11 cellular contexts compared by ENCODE assay signal in the genomic region with DNA sequence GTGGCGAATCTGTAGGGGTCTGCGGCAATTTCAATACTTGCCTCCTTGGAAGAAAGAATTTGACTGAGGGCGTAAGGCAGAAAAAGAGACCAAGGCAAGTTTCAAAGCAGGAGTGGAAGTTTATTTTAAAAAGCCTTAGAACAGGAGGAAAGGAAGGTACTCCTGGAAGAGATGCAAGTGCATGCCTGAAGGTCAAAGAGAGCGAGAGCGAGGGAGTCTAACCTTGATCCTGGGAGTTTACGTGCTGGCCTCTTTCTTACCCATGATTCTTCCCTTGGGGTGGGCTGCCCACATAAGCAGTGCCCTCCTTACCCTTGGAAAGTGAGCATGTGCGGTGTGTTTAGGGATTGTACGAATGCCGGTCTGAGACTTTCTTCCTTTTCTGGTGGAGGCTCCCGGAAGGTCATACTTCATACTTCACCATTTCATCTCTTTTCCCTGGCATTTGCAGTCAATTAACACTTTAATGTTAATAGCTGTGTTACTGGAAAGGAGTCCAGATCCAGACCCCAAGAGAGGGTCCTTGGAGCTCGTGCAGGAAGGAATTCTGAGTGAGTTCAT. TPM values are rescaled to one million over a fixed set of nuclear protein-coding genes. Genes with fewer than 3 reads are reported as not detected.
DNase-seq lines count a peak whose midpoint lies in the region; ATAC-seq, FAIRE-seq and TF ChIP-seq lines count a peak whose summit lies in the region.
"Had no signal": no experiment of that assay in that cellular context is flagged by ENCODE, and none has a peak within 500 bp of the region (broad histone marks: within the 10 kb centered on the region; RNA-seq: fewer than 3 reads in every experiment).

No MANE protein-coding gene starts in this region.

- H3K36me3 Mint-ChIP-seq in naive thymus-derived CD4-positive, alpha-beta T cell: no peaks in the 10 kb centered on the region

- H3K27ac Mint-ChIP-seq in naive thymus-derived CD4-positive, alpha-beta T cell: peak overlapping the region in 4 of 9 donors; percentile 15 to 69 (median 60)

- no peak for FAIRE-seq in GM19239 (lab: Jason Lieb, UNC)
- FAIRE-seq: G401.6 had no signal

- peaks cover 0 to 22% (median 11%) of the 10 kb centered on the region in 7 donors for H3K4me1 Mint-ChIP-seq in naive thymus-derived CD4-positive, alpha-beta T cell

- no peak overlapping the region for H2BK120ac ChIP-seq in mesendoderm (ENCODE audit: low read depth, low read length)
- H2BK120ac ChIP-seq in neuronal stem cell (ENCODE audit: low read depth, low read length): no peak overlapping the region

- no TSS peak for BruUV-seq in A673 (replicated peaks; lab: Mats Ljungman, UMichigan)
- no TSS peak for BruUV-seq in mammary epithelial cell (replicated peaks; lab: Mats Ljungman, UMichigan)

- H3K4me1 ChIP-seq in A673 (ENCODE audit: insufficient read depth, low read length, poor library complexity, severe bottlenecking): peaks cover 15% of the 10 kb centered on the region
- H3K4me1 ChIP-seq in HUES6 (ENCODE audit: control insufficient read depth, insufficient read depth, low read length): peaks cover 31% of the 10 kb centered on the region
- no peaks in the 10 kb centered on the region for H3K4me1 ChIP-seq in mammary epithelial cell (ENCODE audit: insufficient read depth, low read length)
- H3K4me1 ChIP-seq in naive thymus-derived CD4-positive, alpha-beta T cell (ENCODE audit: control insufficient read depth in 2 of 2, insufficient read depth in 2 of 2, low read length in 2 of 2): no peaks in the 10 kb centered on the region
- H3K4me1 ChIP-seq in mesendoderm (ENCODE audit: control insufficient read depth, low read depth, low read length): no peaks in the 10 kb centered on the region
- H3K4me1 ChIP-seq in neuronal stem cell (ENCODE audit: control insufficient read depth in 2 of 2, insufficient read depth in 1 of 2, low read depth in 1 of 2, low read length in 2 of 2): peaks cover 0 to 2% of the 10 kb centered on the region in 2 donors

- intact Hi-C loops in A673 (cut with micrococcal nuclease; ENCODE audit: unreplicated experiment): loop anchor here (10.0 kb wide), 1 partner anchor 746 kb away; no protein-coding TSS in a partner anchor
- intact Hi-C loops in mammary epithelial cell (cut with micrococcal nuclease): no loop called here
- intact Hi-C loops in naive thymus-derived CD4-positive, alpha-beta T cell (cut with micrococcal nuclease): no loop called here

- peaks cover 0 to 5% (median 1%) of the 10 kb centered on the region in 5 donors for H3K27me3 Mint-ChIP-seq in naive thymus-derived CD4-positive, alpha-beta T cell

- H4K5ac ChIP-seq in mesendoderm (ENCODE audit: low read length): no peak overlapping the region

- H3K18ac ChIP-seq in mesendoderm (ENCODE audit: low read length) (no peak overlapping the region), neuronal stem cell (ENCODE audit: low read length) (no peak overlapping the region)

- H3K4me3 Mint-ChIP-seq in naive thymus-derived CD4-positive, alpha-beta T cell: peak overlapping the region; percentile 81 to 90 (median 85)

- peak overlapping the region; percentile 84 for H2AFZ ChIP-seq in mammary epithelial cell (ENCODE audit: low read depth, low read length)
- no peak overlapping the region for H2AFZ ChIP-seq in neuronal stem cell (ENCODE audit: low read length)

- H3K27ac ChIP-seq in A673 (ENCODE audit: low read depth, low read length, poor library complexity, severe bottlenecking) (no peak overlapping the region), HUES6 (ENCODE audit: low read depth, low read length) (no peak overlapping the region), mammary epithelial cell (ENCODE audit: insufficient read depth, low read depth, low read length) (no peak overlapping the region), mesendoderm (ENCODE audit: low read depth, low read length) (no peak overlapping the region), neuronal stem cell (replicated peaks; ENCODE audit: low read length) (no peak overlapping the region)
- H3K27ac ChIP-seq in naive thymus-derived CD4-positive, alpha-beta T cell (ENCODE audit: low read depth, low read length): no peak overlapping the region

- H3K4me2 ChIP-seq in mammary epithelial cell (ENCODE audit: insufficient read depth, low read depth, low read length) (peak overlapping the region; percentile 76), mesendoderm (ENCODE audit: low read length) (no peak overlapping the region), neuronal stem cell (ENCODE audit: insufficient read depth, low read length, poor library complexity, severe bottlenecking) (no peak overlapping the region)

- 62% methylated on average over 11 of the region's 11 CpGs for WGBS in mammary epithelial cell (ENCODE audit: low coverage, missing lambda C conversion rate)
- no CpG with 5 or more reads among the region's 11 CpGs for WGBS in mesendoderm (ENCODE audit: extremely low coverage, insufficient coverage, low lambda C conversion rate)
- no CpG with 5 or more reads among the region's 11 CpGs for WGBS in neuronal stem cell (ENCODE audit: extremely low coverage in 2 of 2, insufficient read length in 2 of 2, insufficient replicate concordance in 1 of 2), 2 donors

- no peak overlapping the region for H3K56ac ChIP-seq in mesendoderm (ENCODE audit: low read length)

- dilution Hi-C loops in mammary epithelial cell (cut with HindIII; ENCODE audit: low sequenced_read_pairs): no loop called here

- peak overlapping the region; percentile 49 for H3K4me3 ChIP-seq in A673 (ENCODE audit: low read depth, low read length, poor library complexity, severe bottlenecking)
- no peak overlapping the region for H3K4me3 ChIP-seq in HUES6 (ENCODE audit: low read depth, low read length)
- H3K4me3 ChIP-seq in mammary epithelial cell (replicated peaks in 1 of 3; ENCODE audit: insufficient read depth in 1 of 3, low read depth in 2 of 3, low read length in 3 of 3): peak overlapping the region; percentile 33 to 37 (median 35)
- peak overlapping the region; percentile 44 for H3K4me3 ChIP-seq in naive thymus-derived CD4-positive, alpha-beta T cell (ENCODE audit: low read length)
- no peak overlapping the region for H3K4me3 ChIP-seq in mesendoderm (ENCODE audit: low read length)
- no peak overlapping the region for H3K4me3 ChIP-seq in neuronal stem cell (ENCODE audit: low read length in 2 of 2)
- H3K4me3 ChIP-seq: lung had no signal

- no peak for ATAC-seq in naive thymus-derived CD4-positive, alpha-beta T cell

- H3K27me3 ChIP-seq in A673 (replicated peaks; ENCODE audit: insufficient read depth, low read depth, low read length, poor library complexity): no peaks in the 10 kb centered on the region
- no peaks in the 10 kb centered on the region for H3K27me3 ChIP-seq in HUES6 (ENCODE audit: control insufficient read depth, insufficient read depth, low read length)
- no peaks in the 10 kb centered on the region for H3K27me3 ChIP-seq in mammary epithelial cell (ENCODE audit: insufficient read depth, low read length)
- H3K27me3 ChIP-seq in naive thymus-derived CD4-positive, alpha-beta T cell (ENCODE audit: control insufficient read depth in 2 of 2, insufficient read depth in 2 of 2, low read length in 2 of 2): no peaks in the 10 kb centered on the region
- no peaks in the 10 kb centered on the region for H3K27me3 ChIP-seq in mesendoderm (ENCODE audit: insufficient read depth, low read length, poor library complexity)
- no peaks in the 10 kb centered on the region for H3K27me3 ChIP-seq in neuronal stem cell (ENCODE audit: control insufficient read depth in 3 of 3, insufficient read depth in 3 of 3, low read depth in 1 of 3, low read length in 3 of 3)

- no peak for DNase-seq in A673 (ENCODE audit: low spot score)
- no peak for DNase-seq in mammary epithelial cell
- no peak for DNase-seq in naive thymus-derived CD4-positive, alpha-beta T cell
- DNase-seq in mesendoderm: no peak
- no peak for DNase-seq in stimulated activated naive CD4-positive, alpha-beta T cell treated with Interleukin-2 at 50 U/mL for 16 hours (lab: John Stamatoyannopoulos, UW)
- DNase-seq in GM19239 (ENCODE audit: insufficient read length, low spot score): no peak
- no peak for DNase-seq in neuronal stem cell (ENCODE audit: low spot score)
- DNase-seq: NCI-H2029 had no signal

- H4K91ac ChIP-seq in neuronal stem cell (ENCODE audit: low read depth, low read length, poor library complexity): no peak overlapping the region

- no peak overlapping the region for H2BK12ac ChIP-seq in neuronal stem cell (ENCODE audit: low read length)

- no peak overlapping the region for H2BK5ac ChIP-seq in mesendoderm (ENCODE audit: low read length)
- H2BK5ac ChIP-seq in neuronal stem cell (ENCODE audit: low read length): no peak overlapping the region

- H3K9ac ChIP-seq in HUES6 (ENCODE audit: low read length) (peak overlapping the region; percentile 38), mammary epithelial cell (ENCODE audit: insufficient read depth, low read length) (no peak overlapping the region), mesendoderm (ENCODE audit: low read length) (no peak overlapping the region), neuronal stem cell (ENCODE audit: low read depth, low read length, poor library complexity) (no peak overlapping the region)

- CTCF ChIA-PET in A673 (lab: Charles Lee) (no interaction called here), mammary epithelial cell (lab: Charles Lee; ENCODE audit: low non-redundant PET) (no interaction called here)
- CTCF ChIA-PET in naive thymus-derived CD4-positive, alpha-beta T cell (lab: Charles Lee): no interaction called here

- no peak for TF ChIP-seq CTCF in A673 (conservative IDR thresholded peaks at IDR 0.05; ENCODE audit: low read depth, low read length)
- no peak for TF ChIP-seq CTCF in mammary epithelial cell (conservative IDR thresholded peaks at IDR 0.05 in 1 of 2, IDR thresholded peaks at IDR 0.05 in 1 of 2; ENCODE audit: extremely low read depth in 1 of 2, insufficient read depth in 1 of 2, low read depth in 1 of 2, low read length in 2 of 2)

- H3K9me3 ChIP-seq in A673 (ENCODE audit: low read depth, low read length, poor library complexity, severe bottlenecking) (no peaks in the 10 kb centered on the region), HUES6 (ENCODE audit: control insufficient read depth, insufficient read depth, low read depth, low read length) (no peaks in the 10 kb centered on the region), mammary epithelial cell (replicated peaks; ENCODE audit: insufficient read depth, low read length) (no peaks in the 10 kb centered on the region), neuronal stem cell (replicated peaks in 1 of 2; ENCODE audit: control insufficient read depth in 2 of 2, insufficient read depth in 1 of 2, low read depth in 1 of 2, low read length in 2 of 2) (no peaks in the 10 kb centered on the region)
- no peaks in the 10 kb centered on the region for H3K9me3 ChIP-seq in naive thymus-derived CD4-positive, alpha-beta T cell (ENCODE audit: control insufficient read depth in 2 of 3, low read length in 3 of 3)

- H2AK5ac ChIP-seq in mesendoderm (ENCODE audit: low read length) (no peak overlapping the region), neuronal stem cell (ENCODE audit: low read depth, low read length) (no peak overlapping the region)

- no peak overlapping the region for H2BK15ac ChIP-seq in mesendoderm (replicated peaks; ENCODE audit: low read depth)
- no peak overlapping the region for H2BK15ac ChIP-seq in neuronal stem cell (ENCODE audit: low read length)

- H3K9me3 Mint-ChIP-seq in naive thymus-derived CD4-positive, alpha-beta T cell: peaks cover 0 to 7% (median 0%) of the 10 kb centered on the region in 11 donors

- no peak overlapping the region for H4K8ac ChIP-seq in mesendoderm (ENCODE audit: low read depth, low read length)
- H4K8ac ChIP-seq in neuronal stem cell (ENCODE audit: low read depth, low read length): no peak overlapping the region

- POLR2A ChIA-PET in A673 (lab: Charles Lee; ENCODE audit: low non-redundant PET): no interaction called here
- POLR2A ChIA-PET in naive thymus-derived CD4-positive, alpha-beta T cell (lab: Charles Lee): no interaction called here

- no peaks in the 10 kb centered on the region for H4K20me1 ChIP-seq in mammary epithelial cell (ENCODE audit: insufficient read depth, low read length)

- no peak overlapping the region for H3K23ac ChIP-seq in mesendoderm (ENCODE audit: low read length)
- H3K23ac ChIP-seq in neuronal stem cell (ENCODE audit: low read depth, low read length, poor library complexity): no peak overlapping the region

- H3K36me3 ChIP-seq in A673 (ENCODE audit: insufficient read depth, low read length, poor library complexity, severe bottlenecking) (no peaks in the 10 kb centered on the region), HUES6 (ENCODE audit: control insufficient read depth, insufficient read depth, low read length) (peaks cover 3% of the 10 kb centered on the region; the same call in 1 of the 2 replicates), mammary epithelial cell (ENCODE audit: insufficient read depth, low read length) (no peaks in the 10 kb centered on the region), mesendoderm (ENCODE audit: control insufficient read depth, insufficient read depth, low read length) (no peaks in the 10 kb centered on the region), neuronal stem cell (replicated peaks in 1 of 2; ENCODE audit: control insufficient read depth in 2 of 2, insufficient read depth in 2 of 2, low read length in 2 of 2) (peaks cover 0 to 6% of the 10 kb centered on the region in 2 donors)
- H3K36me3 ChIP-seq in naive thymus-derived CD4-positive, alpha-beta T cell (ENCODE audit: control insufficient read depth in 2 of 3, insufficient read depth in 3 of 3, low read length in 3 of 3): no peaks in the 10 kb centered on the region

- H3K79me2 ChIP-seq in mammary epithelial cell (ENCODE audit: insufficient read depth, low read length): no peaks in the 10 kb centered on the region
- no peaks in the 10 kb centered on the region for H3K79me2 ChIP-seq in mesendoderm (ENCODE audit: control insufficient read depth, insufficient read depth, low read length)

- no peak overlapping the region for H3K14ac ChIP-seq in neuronal stem cell (ENCODE audit: low read length)

- H3K4ac ChIP-seq in mesendoderm (ENCODE audit: low read depth, low read length): no peak overlapping the region
- no peak overlapping the region for H3K4ac ChIP-seq in neuronal stem cell (ENCODE audit: low read length)

- H3K79me1 ChIP-seq in mesendoderm (ENCODE audit: low read length) (no peaks in the 10 kb centered on the region), neuronal stem cell (ENCODE audit: low read depth, low read length) (no peaks in the 10 kb centered on the region)

- in situ Hi-C loops in mammary epithelial cell (cut with MboI; ENCODE audit: low sequenced_read_pairs in 2 of 2): no loop called here

RNA-seq across cellular contexts. Expression of a gene that starts 40.0 kb away (rescaled TPM):
- 1.2 and 1.6 TPM in 2 replicates for total RNA-seq in A673 (2021)
- total RNA-seq in mammary epithelial cell: 10 to 100 TPM; 16.6 to 19.5 TPM
- 5.9 TPM for polyA plus RNA-seq in mammary epithelial cell
- polyA minus RNA-seq in mammary epithelial cell: 11.0 TPM
- 1 to 10 TPM in 4 of 5 experiments, under 1 TPM in 1; 0.97 to 8.9 (median 2.0) TPM for total RNA-seq in naive thymus-derived CD4-positive, alpha-beta T cell
- polyA plus RNA-seq in naive thymus-derived CD4-positive, alpha-beta T cell: 1 to 10 TPM; 1.0 to 2.4 TPM
- polyA plus RNA-seq in mesendoderm (2013, experiment 1 of 2): 1.4 TPM
- 1.3 TPM for polyA plus RNA-seq in mesendoderm (2013, experiment 2 of 2)
- 2.0 TPM for polyA plus RNA-seq in neuronal stem cell (2013, experiment 1 of 2)
- 2.3 TPM for polyA plus RNA-seq in neuronal stem cell (2013, experiment 2 of 2)

Comparison
In these comparisons a context has a peak if more than half of its experiments do, and no peak if none do; other contexts are left out.
1. H3K4me3 ChIP-seq: peak in A673 (single experiment), mammary epithelial cell (3 of 3) and naive thymus-derived CD4-positive, alpha-beta T cell (single experiment); none in HUES6 (single experiment), mesendoderm (single experiment) and neuronal stem cell (0 of 2).